ENCODE assay signal across 14 cellular contexts in the genomic region with DNA sequence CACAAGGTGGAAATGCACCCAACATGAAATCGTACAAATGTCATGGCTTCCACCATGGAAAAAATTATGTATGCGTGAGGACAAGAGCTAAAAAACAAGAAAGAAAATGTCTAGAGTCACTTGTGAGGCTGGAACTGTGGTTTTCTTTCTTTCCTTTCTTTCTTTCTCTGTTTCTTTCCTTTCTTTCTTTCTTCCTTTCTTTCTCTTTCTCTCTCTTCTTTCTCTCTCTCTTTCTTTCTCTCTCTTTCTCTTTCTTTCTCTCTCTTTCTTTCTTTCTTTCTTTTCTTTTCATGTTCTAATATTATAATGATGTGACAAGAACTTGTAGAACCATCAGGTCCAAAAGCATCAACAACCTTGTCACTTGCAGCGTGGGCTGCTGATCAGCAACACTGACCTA. TPM values are rescaled to one million over a fixed set of nuclear protein-coding genes. Genes with fewer than 3 reads are reported as not detected.
DNase-seq lines count a peak whose midpoint lies in the region; ATAC-seq and TF ChIP-seq lines count a peak whose summit lies in the region.
"Had no signal": no experiment of that assay in that cellular context is flagged by ENCODE, and none has a peak within 500 bp of the region (broad histone marks: within the 10 kb centered on the region; RNA-seq: fewer than 3 reads in every experiment).

No MANE protein-coding gene starts in this region.

- H3K9me3 ChIP-seq in PC-9 (ENCODE audit: insufficient read depth, low read depth) (no peaks in the 10 kb centered on the region), endodermal cell (ENCODE audit: control insufficient read depth, low read length) (no peaks in the 10 kb centered on the region), psoas muscle (no peaks in the 10 kb centered on the region), esophagus muscularis mucosa (no peaks in the 10 kb centered on the region)
- H3K9me3 ChIP-seq: A549, SK-N-SH had no signal

- no peaks in the 10 kb centered on the region for H3K36me3 ChIP-seq in PC-9 (ENCODE audit: low read depth)
- H3K36me3 ChIP-seq in endodermal cell (ENCODE audit: control insufficient read depth, insufficient read depth, low read length): no peaks in the 10 kb centered on the region
- H3K36me3 ChIP-seq in psoas muscle (ENCODE audit: insufficient read depth in 1 of 2, low read depth in 1 of 2): no peaks in the 10 kb centered on the region
- no peaks in the 10 kb centered on the region for H3K36me3 ChIP-seq in esophagus muscularis mucosa

- POLR2A ChIA-PET in PC-9 (lab: Charles Lee; ENCODE audit: unreplicated experiment): no interaction called here

- no peaks in the 10 kb centered on the region for H3K9me2 ChIP-seq in PC-9 (ENCODE audit: insufficient read depth)
- H3K9me2 ChIP-seq: SK-N-SH had no signal

- 88 to 100% methylated on average over 3 of the region's 3 CpGs for WGBS in endodermal cell (ENCODE audit: insufficient coverage in 1 of 2, insufficient read length in 1 of 2), 2 experiments
- 86 to 93% (median 87%) methylated on average over 3 of the region's 3 CpGs for WGBS in psoas muscle, 3 donors
- 89% methylated on average over 3 of the region's 3 CpGs for WGBS in esophagus muscularis mucosa

- H4K20me1 ChIP-seq in PC-9 (ENCODE audit: insufficient read depth): no peaks in the 10 kb centered on the region

- ATAC-seq in activated CD8-positive, alpha-beta memory T cell treated with anti-CD3 and anti-CD28 coated beads, Interleukin-2, amount 10 ng/mL, durations not matched to agents 7 days and 5 days: no peak
- no peak for ATAC-seq in psoas muscle
- ATAC-seq: A549, left lobe of liver had no signal

- H3K9ac ChIP-seq in endodermal cell (ENCODE audit: extremely low read depth, low read length, poor library complexity, severe bottlenecking): no peak overlapping the region
- H3K9ac ChIP-seq: SK-N-SH had no signal

- TF ChIP-seq POLR2A in esophagus muscularis mucosa (IDR thresholded peaks at IDR 0.05; ENCODE audit: low read depth): no peak

- no peak overlapping the region for H3K4me2 ChIP-seq in PC-9
- H3K4me2 ChIP-seq: A549, SK-N-SH had no signal

- H3F3A ChIP-seq in PC-9 (ENCODE audit: insufficient read depth, low read depth): peaks cover 34% of the 10 kb centered on the region

- CTCF ChIA-PET in activated CD8-positive, alpha-beta memory T cell treated with anti-CD3 and anti-CD28 coated beads, Interleukin-2, amount 10 ng/mL, durations not matched to agents 7 days and 5 days (lab: Charles Lee): interaction anchor here (1.5 kb wide), 1 partner anchor 40 kb away, joined by 7 read pairs; no protein-coding TSS in a partner anchor
- CTCF ChIA-PET in PC-9 (lab: Charles Lee): no interaction called here

- H3K4me1 ChIP-seq in PC-9 (replicated peaks; ENCODE audit: insufficient read depth) (peaks cover 43% of the 10 kb centered on the region), endodermal cell (ENCODE audit: control insufficient read depth, insufficient read depth, low read length) (peaks cover 5% of the 10 kb centered on the region), psoas muscle (no peaks in the 10 kb centered on the region), esophagus muscularis mucosa (peaks cover 0 to 16% (median 14%) of the 10 kb centered on the region in 4 donors)

- H3K4me3 ChIP-seq in PC-9: no peak overlapping the region
- peak overlapping the region; percentile 71 for H3K4me3 ChIP-seq in endodermal cell (ENCODE audit: low read length)
- H3K4me3 ChIP-seq in psoas muscle: peak overlapping the region; percentile 39
- H3K4me3 ChIP-seq in esophagus muscularis mucosa: no peak overlapping the region
- H3K4me3 ChIP-seq: A549 had no signal

- peak overlapping the region; percentile 63 for H3K4me3 Mint-ChIP-seq in activated CD8-positive, alpha-beta memory T cell treated with anti-CD3 and anti-CD28 coated beads, Interleukin-2, amount 10 ng/mL, durations not matched to agents 7 days and 5 days
- H3K4me3 Mint-ChIP-seq in endodermal cell: peak overlapping the region; percentile 63

- H3K27me3 ChIP-seq in PC-9 (ENCODE audit: insufficient read depth, low read depth) (no peaks in the 10 kb centered on the region), endodermal cell (ENCODE audit: control insufficient read depth, insufficient read depth, low read length, poor library complexity, severe bottlenecking) (peaks cover 28% of the 10 kb centered on the region), psoas muscle (ENCODE audit: insufficient read depth in 3 of 3, low read length in 2 of 3) (peaks cover 0 to 30% (median 7%) of the 10 kb centered on the region in 3 donors), esophagus muscularis mucosa (peaks cover 0 to 42% (median 6%) of the 10 kb centered on the region in 4 donors)

- peaks cover 25% of the 10 kb centered on the region for H3K4me1 Mint-ChIP-seq in activated CD8-positive, alpha-beta memory T cell treated with anti-CD3 and anti-CD28 coated beads, Interleukin-2, amount 10 ng/mL, durations not matched to agents 7 days and 5 days
- H3K4me1 Mint-ChIP-seq in endodermal cell: peaks cover 18% of the 10 kb centered on the region

- no peaks in the 10 kb centered on the region for H3K79me2 ChIP-seq in PC-9 (ENCODE audit: low read depth)

- TF ChIP-seq CTCF in PC-9 (conservative IDR thresholded peaks at IDR 0.05) (no peak), endodermal cell (conservative IDR thresholded peaks at IDR 0.05) (no peak), psoas muscle (IDR thresholded peaks at IDR 0.05) (no peak), esophagus muscularis mucosa (IDR thresholded peaks at IDR 0.05) (no peak)

- no peak overlapping the region for H2AFZ ChIP-seq in PC-9

- no TSS peak for BruUV-seq in PC-9 (replicated peaks; lab: Mats Ljungman, UMichigan)

- H3K27ac ChIP-seq in PC-9: peak overlapping the region; percentile 96
- H3K27ac ChIP-seq in endodermal cell (ENCODE audit: low read depth, low read length): no peak overlapping the region
- H3K27ac ChIP-seq in psoas muscle: no peak overlapping the region
- no peak overlapping the region for H3K27ac ChIP-seq in esophagus muscularis mucosa (replicated peaks in 1 of 4)
- H3K27ac ChIP-seq: A549 had no signal

- no peaks in the 10 kb centered on the region for H3K36me3 Mint-ChIP-seq in activated CD8-positive, alpha-beta memory T cell treated with anti-CD3 and anti-CD28 coated beads, Interleukin-2, amount 10 ng/mL, durations not matched to agents 7 days and 5 days
- no peaks in the 10 kb centered on the region for H3K36me3 Mint-ChIP-seq in endodermal cell (ENCODE audit: low read depth)

- TF ChIP-seq EP300 in esophagus muscularis mucosa (IDR thresholded peaks at IDR 0.05): no peak

- intact Hi-C loops in PC-9 (cut with micrococcal nuclease; ENCODE audit: unreplicated experiment): loop anchor here (2.0 kb wide), 1 partner anchor 16 kb away; no protein-coding TSS in a partner anchor
- intact Hi-C loops in psoas muscle (cut with DNase I): no loop called here
- intact Hi-C loops in esophagus muscularis mucosa (cut with DNase I): no loop called here

- DNase-seq in activated CD8-positive, alpha-beta memory T cell treated with anti-CD3 and anti-CD28 coated beads, Interleukin-2, amount 10 ng/mL, durations not matched to agents 7 days and 5 days: no peak
- no peak for DNase-seq in activated CD8-positive, alpha-beta memory T cell treated with anti-CD3 and anti-CD28 coated beads, Interleukin-2, amount 50 U/mL, for 48 hours
- DNase-seq in PC-9 (no peak), endodermal cell (no peak), psoas muscle (no peak), esophagus muscularis mucosa (ENCODE audit: extremely low spot score) (no peak), NCI-H1436 treated with DMSO at 0.1 percent for 48 hours (lab: John Stamatoyannopoulos, UW) (no peak)
- DNase-seq in activated effector memory CD4-positive, alpha-beta T cell treated with Interleukin-2 at 50 U/mL for 16 hours: no peak
- DNase-seq: Calu3, hippocampal formation, NCI-H2107, SK-N-SH had no signal

- H3K27me3 Mint-ChIP-seq in activated CD8-positive, alpha-beta memory T cell treated with anti-CD3 and anti-CD28 coated beads, Interleukin-2, amount 10 ng/mL, durations not matched to agents 7 days and 5 days: peaks cover 43% of the 10 kb centered on the region
- H3K27me3 Mint-ChIP-seq in endodermal cell (ENCODE audit: insufficient read depth): peaks cover 22% of the 10 kb centered on the region

- H3K27ac Mint-ChIP-seq in activated CD8-positive, alpha-beta memory T cell treated with anti-CD3 and anti-CD28 coated beads, Interleukin-2, amount 10 ng/mL, durations not matched to agents 7 days and 5 days: no peak overlapping the region
- H3K27ac Mint-ChIP-seq in endodermal cell: no peak overlapping the region

- no peaks in the 10 kb centered on the region for H3K9me3 Mint-ChIP-seq in activated CD8-positive, alpha-beta memory T cell treated with anti-CD3 and anti-CD28 coated beads, Interleukin-2, amount 10 ng/mL, durations not matched to agents 7 days and 5 days (ENCODE audit: low read depth)
- no peaks in the 10 kb centered on the region for H3K9me3 Mint-ChIP-seq in endodermal cell

RNA-seq across cellular contexts. Expression of gene ZNF311, which starts 28.4 kb away (rescaled TPM):
- total RNA-seq in activated CD8-positive, alpha-beta memory T cell treated with anti-CD3 and anti-CD28 coated beads, Interleukin-2, amount 10 ng/mL, durations not matched to agents 7 days and 5 days: under 1 TPM; 0.26 to 0.40 TPM
- total RNA-seq in PC-9 (2021) (2.1 TPM in 2 replicates), endodermal cell (1 to 10 TPM; 2.2 to 6.5 TPM), psoas muscle (under 1 TPM in 3 of 4 donors, not detected in 1; 0.13 to 0.36 (median 0.22) TPM), esophagus muscularis mucosa (1 to 10 TPM in 1 of 4 donors, under 1 TPM in 3; 0.17 to 1.7 (median 0.53) TPM)
- polyA plus RNA-seq in endodermal cell (2013, experiment 1 of 2): 0.53 TPM
- 0.46 TPM for polyA plus RNA-seq in endodermal cell (2013, experiment 2 of 2)
- under 1 TPM in 2 of 3 donors, not detected in 1; 0.09 to 0.10 TPM for polyA plus RNA-seq in psoas muscle

RNA-seq across cellular contexts. Expression of gene TRIM27, which starts 52.9 kb away (rescaled TPM):
- total RNA-seq in activated CD8-positive, alpha-beta memory T cell treated with anti-CD3 and anti-CD28 coated beads, Interleukin-2, amount 10 ng/mL, durations not matched to agents 7 days and 5 days: 10 to 100 TPM; 52.5 to 62.9 TPM
- 67.2 and 86.2 TPM in 2 replicates for total RNA-seq in PC-9 (2021)
- total RNA-seq in endodermal cell: 10 to 100 TPM; 81.8 to 82.7 TPM
- 53.4 TPM for polyA plus RNA-seq in endodermal cell (2013, experiment 1 of 2)
- 50.1 TPM for polyA plus RNA-seq in endodermal cell (2013, experiment 2 of 2)
- 10 to 100 TPM; 15.0 to 26.0 (median 23.6) TPM for total RNA-seq in psoas muscle
- polyA plus RNA-seq in psoas muscle: 10 to 100 TPM; 15.5 to 42.8 (median 39.5) TPM
- 10 to 100 TPM; 31.1 to 42.2 (median 36.0) TPM for total RNA-seq in esophagus muscularis mucosa

Comparison
In these comparisons a context has a peak if more than half of its experiments do, and no peak if none do; other contexts are left out.
1. H3K4me3 ChIP-seq: peak in endodermal cell (single experiment) and psoas muscle (single experiment); none in PC-9 (single experiment) and esophagus muscularis mucosa (0 of 4).